7 cellular contexts compared by ENCODE assay signal in genomic region chr3:112642912-112643506, GRCh38. TPM values are rescaled to one million over a fixed set of nuclear protein-coding genes. Genes with fewer than 3 reads are reported as not detected.
DNase-seq lines count a peak whose midpoint lies in the region; ATAC-seq and TF ChIP-seq lines count a peak whose summit lies in the region.

No MANE protein-coding gene starts in this region.

- peak; percentile 88 for TF ChIP-seq CTCF in hepatocyte (IDR thresholded peaks at IDR 0.05; ENCODE audit: poor library complexity)

- H3K4me3 ChIP-seq in hepatocyte: no peak overlapping the region
- H3K4me3 ChIP-seq in skeletal muscle cell (ENCODE audit: low read depth, low read length): no peak overlapping the region

- H3K9me2 ChIP-seq in hepatocyte (replicated peaks; ENCODE audit: insufficient read depth): no peaks in the 10 kb centered on the region

- no peak overlapping the region for H2AFZ ChIP-seq in hepatocyte

- H3K27ac Mint-ChIP-seq in T-helper 1 cell treated with Interleukin-12 subunit alpha and Interleukin-12 subunit beta and Interleukin-4 antibody, amounts not matched to agents 30 μg/mL and 1 μg/mL, for 36 hours: peak overlapping the region; percentile 70

- H3K27me3 ChIP-seq in hepatocyte: no peaks in the 10 kb centered on the region

- H3K4me1 Mint-ChIP-seq in T-helper 1 cell treated with Interleukin-12 subunit alpha and Interleukin-12 subunit beta and Interleukin-4 antibody, amounts not matched to agents 30 μg/mL and 1 μg/mL, for 36 hours (ENCODE audit: low read depth): peaks cover 17% of the 10 kb centered on the region

- no peaks in the 10 kb centered on the region for H3K9me3 ChIP-seq in hepatocyte (ENCODE audit: low read depth)

- H3K27me3 Mint-ChIP-seq in T-helper 1 cell treated with Interleukin-12 subunit alpha and Interleukin-12 subunit beta and Interleukin-4 antibody, amounts not matched to agents 30 μg/mL and 1 μg/mL, for 36 hours (ENCODE audit: low read depth): no peaks in the 10 kb centered on the region

- DNase-seq in NCI-H146 treated with DMSO at 0.1 percent for 48 hours (lab: John Stamatoyannopoulos, UW; ENCODE audit: unreplicated experiment): peak; percentile 94
- peak in 52 of 56 donors; percentile 11 to 88 (median 58) for DNase-seq in amygdala (lab: John Stamatoyannopoulos, UW)
- peak; percentile 91 for DNase-seq in hepatocyte (ENCODE audit: low spot score)
- peak; percentile 77 for DNase-seq in skeletal muscle cell (ENCODE audit: low read depth)

- H3K4me3 Mint-ChIP-seq in T-helper 1 cell treated with Interleukin-12 subunit alpha and Interleukin-12 subunit beta and Interleukin-4 antibody, amounts not matched to agents 30 μg/mL and 1 μg/mL, for 36 hours: peak overlapping the region; percentile 72

- H3K9me3 Mint-ChIP-seq in T-helper 1 cell treated with Interleukin-12 subunit alpha and Interleukin-12 subunit beta and Interleukin-4 antibody, amounts not matched to agents 30 μg/mL and 1 μg/mL, for 36 hours: peaks cover under 1% of the 10 kb centered on the region

- H3K4me2 ChIP-seq in hepatocyte: peak overlapping the region; percentile 67

- ATAC-seq in GM18502 (IDR thresholded peaks at IDR 0.05; ENCODE audit: poor library complexity, unreplicated experiment): peak; percentile 96
- peak; percentile 93 for ATAC-seq in HG02885 (IDR thresholded peaks at IDR 0.05; ENCODE audit: poor library complexity, unreplicated experiment)

- peaks cover 38% of the 10 kb centered on the region for H3K4me1 ChIP-seq in hepatocyte (ENCODE audit: insufficient read depth)

- H3K36me3 Mint-ChIP-seq in T-helper 1 cell treated with Interleukin-12 subunit alpha and Interleukin-12 subunit beta and Interleukin-4 antibody, amounts not matched to agents 30 μg/mL and 1 μg/mL, for 36 hours (ENCODE audit: low read depth): no peaks in the 10 kb centered on the region

- H3K27ac ChIP-seq in hepatocyte: no peak overlapping the region

- H3K36me3 ChIP-seq in hepatocyte (replicated peaks; ENCODE audit: insufficient read depth, low read depth): no peaks in the 10 kb centered on the region

- H4K20me1 ChIP-seq in hepatocyte (ENCODE audit: insufficient read depth, poor library complexity, severe bottlenecking): no peaks in the 10 kb centered on the region

- H3K79me2 ChIP-seq in hepatocyte: no peaks in the 10 kb centered on the region

- WGBS in hepatocyte (ENCODE audit: low lambda C conversion rate, missing lambda C conversion rate): 13% methylated on average over 10 of the region's 10 CpGs

RNA-seq across cellular contexts. Expression of gene CCDC80, which starts 2.1 kb away (rescaled TPM):
- 26.6 and 27.1 TPM in 2 replicates for total RNA-seq in hepatocyte
- 83.5 and 95.4 TPM in 2 replicates for polyA plus RNA-seq in hepatocyte
